Comparison of ENCODE assay signal across 12 cellular contexts in genomic region chr9:137194909-137195308, GRCh38. TPM values are rescaled to one million over a fixed set of nuclear protein-coding genes. Genes with fewer than 3 reads are reported as not detected.
A peak's percentile ranks its signal among the peaks of the same experiment; 100 is the strongest.
DNase-seq lines count a peak whose midpoint lies in the region; ATAC-seq and TF ChIP-seq lines count a peak whose summit lies in the region.
"Had no signal": no experiment of that assay in that cellular context is flagged by ENCODE, and none has a peak within 500 bp of the region (broad histone marks: within the 10 kb centered on the region; RNA-seq: fewer than 3 reads in every experiment).

No MANE protein-coding gene starts in this region.

- H3K9me3 ChIP-seq in transverse colon = no peaks in the 10 kb centered on the region

- no peaks in the 10 kb centered on the region for H3K36me3 Mint-ChIP-seq in activated naive CD4-positive, alpha-beta T cell treated with anti-CD3 and anti-CD28 coated beads, Interleukin-2, amount 50 U/mL, for 72 hours

- no peaks in the 10 kb centered on the region for H3K9me3 Mint-ChIP-seq in activated naive CD4-positive, alpha-beta T cell treated with anti-CD3 and anti-CD28 coated beads, Interleukin-2, amount 50 U/mL, for 72 hours
- H3K9me3 Mint-ChIP-seq: activated B cell treated with CpG ODN at 0.5 μM for 24 hours had no signal

- H3K27ac Mint-ChIP-seq in activated naive CD4-positive, alpha-beta T cell treated with anti-CD3 and anti-CD28 coated beads, Interleukin-2, amount 50 U/mL, for 72 hours = no peak overlapping the region
- H3K27ac Mint-ChIP-seq: activated B cell treated with CpG ODN at 0.5 μM for 24 hours had no signal

- in situ Hi-C loops in transverse colon (cut with MboI; ENCODE audit: low pct_ligation_motif_present in 1 of 4, low pct_unique_long_range_greater_than_20kb in 1 of 4, low sequenced_read_pairs in 3 of 4) = no loop called here

- peak; percentile 67 for ATAC-seq in esophagus mucosa
- no peak for ATAC-seq in activated naive CD4-positive, alpha-beta T cell treated with anti-CD3 and anti-CD28 coated beads, Interleukin-2, amount 50 U/mL, for 72 hours

- H3K36me3 ChIP-seq in transverse colon = no peaks in the 10 kb centered on the region

- no peak for TF ChIP-seq CTCF in transverse colon (IDR thresholded peaks at IDR 0.05)

- H3K27ac ChIP-seq in transverse colon = peak overlapping the region; percentile 82 to 90 (median 88)

- H3K27me3 ChIP-seq in transverse colon = no peaks in the 10 kb centered on the region

- H3K4me1 ChIP-seq in transverse colon = peaks cover 22 to 73% (median 64%) of the 10 kb centered on the region in 4 donors

- DNase-seq in NCI-H2107 treated with DMSO at 0.1 percent for 48 hours (lab: John Stamatoyannopoulos, UW; ENCODE audit: unreplicated experiment) (peak; percentile 51), NCI-H2107 (lab: John Stamatoyannopoulos, UW) (no peak), NCI-H510A treated with DMSO at 0.1 percent for 48 hours (lab: John Stamatoyannopoulos, UW) (peak; percentile 75), transverse colon (peak; percentile 79), SKM-1 treated with dmso at 0.1 percent for 144 hours (lab: John Stamatoyannopoulos, UW; ENCODE audit: unreplicated experiment) (no peak), pons (ENCODE audit: low spot score) (no peak)
- DNase-seq in activated naive CD4-positive, alpha-beta T cell treated with anti-CD3 and anti-CD28 coated beads, Interleukin-2, amount 50 U/mL, for 72 hours (ENCODE audit: low spot score in 2 of 2) = no peak
- DNase-seq: activated B cell treated with CpG ODN at 0.5 μM for 24 hours; activated T-cell treated with anti-CD3 and anti-CD28 coated beads, Interleukin-2, amount 50 U/mL, for 1 hour; KG1; NCI-H446 had no signal

- peak overlapping the region in 2 of 4 donors; percentile 12 to 14 for H3K4me3 ChIP-seq in transverse colon

- WGBS in transverse colon (ENCODE audit: low coverage in 1 of 2), 2 donors = 40 to 66% methylated on average over 1 to 10 of the region's 10 CpGs

- no peak for TF ChIP-seq EP300 in transverse colon (IDR thresholded peaks at IDR 0.05; ENCODE audit: low read depth)

- TF ChIP-seq POLR2A in transverse colon (IDR thresholded peaks at IDR 0.05) = no peak

- intact Hi-C loops in transverse colon (cut with DNase I; ENCODE audit: low total_unique reads) = no loop called here

RNA-seq across cellular contexts. Expression of gene TPRN, which starts 5.6 kb away (rescaled TPM):
- total RNA-seq in esophagus mucosa (20.5 TPM), transverse colon (100 to 1,000 TPM in 2 of 4 donors, 10 to 100 TPM in 2; 76.2 to 228 (median 117) TPM)
- 1 to 10 TPM; 5.7 to 7.3 TPM for total RNA-seq in activated naive CD4-positive, alpha-beta T cell treated with anti-CD3 and anti-CD28 coated beads, Interleukin-2, amount 50 U/mL, for 72 hours

RNA-seq across cellular contexts. Expression of gene SSNA1, which starts 6.4 kb away (rescaled TPM):
- total RNA-seq in esophagus mucosa = 86.8 TPM
- 100 to 1,000 TPM in 2 of 4 donors, 10 to 100 TPM in 2; 93.5 to 104 (median 99.8) TPM for total RNA-seq in transverse colon
- total RNA-seq in activated naive CD4-positive, alpha-beta T cell treated with anti-CD3 and anti-CD28 coated beads, Interleukin-2, amount 50 U/mL, for 72 hours = 10 to 100 TPM; 37.1 to 64.0 TPM

RNA-seq across cellular contexts. Expression of gene ANAPC2, which starts 6.5 kb away (rescaled TPM):
- total RNA-seq in esophagus mucosa = 25.0 TPM
- 100 to 1,000 TPM in 2 of 4 donors, 10 to 100 TPM in 2; 37.0 to 176 (median 70.3) TPM for total RNA-seq in transverse colon
- total RNA-seq in activated naive CD4-positive, alpha-beta T cell treated with anti-CD3 and anti-CD28 coated beads, Interleukin-2, amount 50 U/mL, for 72 hours = 10 to 100 TPM; 48.1 to 68.3 TPM

RNA-seq across cellular contexts. Expression of gene TMEM203, which starts 10.5 kb away (rescaled TPM):
- total RNA-seq in esophagus mucosa (24.8 TPM), transverse colon (10 to 100 TPM; 18.9 to 42.1 (median 28.7) TPM)
- 10 to 100 TPM; 15.3 to 27.1 TPM for total RNA-seq in activated naive CD4-positive, alpha-beta T cell treated with anti-CD3 and anti-CD28 coated beads, Interleukin-2, amount 50 U/mL, for 72 hours

RNA-seq across cellular contexts. Expression of gene NDOR1, which starts 10.6 kb away (rescaled TPM):
- total RNA-seq in esophagus mucosa (8.6 TPM), transverse colon (10 to 100 TPM; 14.3 to 47.5 (median 22.0) TPM)
- 10 to 100 TPM; 31.7 to 48.5 TPM for total RNA-seq in activated naive CD4-positive, alpha-beta T cell treated with anti-CD3 and anti-CD28 coated beads, Interleukin-2, amount 50 U/mL, for 72 hours

Comparison
In these comparisons a context has a peak if more than half of its experiments do, and no peak if none do; other contexts are left out.
1. DNase-seq: peak in NCI-H2107 treated with DMSO at 0.1 percent for 48 hours (single experiment), NCI-H510A treated with DMSO at 0.1 percent for 48 hours (single experiment) and transverse colon (single experiment); none in NCI-H2107 (single experiment), SKM-1 treated with dmso at 0.1 percent for 144 hours (single experiment), activated naive CD4-positive, alpha-beta T cell treated with anti-CD3 and anti-CD28 coated beads, Interleukin-2, amount 50 U/mL, for 72 hours (0 of 2) and pons (single experiment).